29 cellular contexts compared by ENCODE assay signal in genomic region chr1:200970771-200971427, GRCh38. TPM values are rescaled to one million over a fixed set of nuclear protein-coding genes. Genes with fewer than 3 reads are reported as not detected.
A peak's percentile ranks its signal among the peaks of the same experiment; 100 is the strongest.
DNase-seq lines count a peak whose midpoint lies in the region; ATAC-seq, FAIRE-seq and TF ChIP-seq lines count a peak whose summit lies in the region.
"Had no signal": no experiment of that assay in that cellular context is flagged by ENCODE, and none has a peak within 500 bp of the region (broad histone marks: within the 10 kb centered on the region; RNA-seq: fewer than 3 reads in every experiment).

No MANE protein-coding gene starts in this region.

- no peaks in the 10 kb centered on the region for H3K9me3 ChIP-seq in H1 (ENCODE audit: insufficient read depth in 2 of 2, low read depth in 1 of 2, low read length in 1 of 2)
- H3K9me3 ChIP-seq: esophagus squamous epithelium, upper lobe of left lung had no signal

- H3K79me2 ChIP-seq in KMS-11 (ENCODE audit: insufficient read depth, low read depth) = no peaks in the 10 kb centered on the region
- no peaks in the 10 kb centered on the region for H3K79me2 ChIP-seq in H1 (ENCODE audit: control insufficient read depth in 1 of 2, insufficient read depth in 2 of 2, low read length in 2 of 2)

- no peak overlapping the region for H4K5ac ChIP-seq in H1 (ENCODE audit: insufficient read length, low read depth, low read length)

- H2BK120ac ChIP-seq in H1 (replicated peaks; ENCODE audit: low read depth, low read length) = no peak overlapping the region

- WGBS in H1 (ENCODE audit: extremely low coverage in 1 of 2, insufficient coverage in 1 of 2, insufficient read length in 1 of 2, insufficient replicate concordance in 2 of 2, low coverage in 1 of 2, low lambda C conversion rate in 2 of 2, missing lambda C conversion rate in 1 of 2), 2 experiments = 83% methylated on average over 14 of the region's 14 CpGs; no CpG with 5 or more reads in 1 of the 2 experiments

- no peak for ATAC-seq in stimulated activated naive CD8-positive, alpha-beta T cell treated with anti-CD3 and anti-CD28 coated beads, Interleukin-15, amount 100 ng/mL, for 72 hours
- ATAC-seq in GM21576 (IDR thresholded peaks at IDR 0.05; ENCODE audit: unreplicated experiment) = no peak
- ATAC-seq: foreskin keratinocyte had no signal

- no peak for TF ChIP-seq EP300 in H1 (IDR thresholded peaks at IDR 0.05; ENCODE audit: borderline replicate concordance in 1 of 2, low read depth in 2 of 2, low read length in 2 of 2)

- H4K91ac ChIP-seq in H1 (replicated peaks; ENCODE audit: insufficient read length, low read length) = no peak overlapping the region

- POLR2A ChIA-PET in H1 (lab: Charles Lee; ENCODE audit: partially characterized antibody) = interaction anchor here (1.2 to 1.6 kb wide), 2 partner anchors 10 to 80 kb away, joined by 3 to 5 read pairs; no protein-coding TSS in a partner anchor

- H3K4me3 Mint-ChIP-seq in activated naive CD4-positive, alpha-beta T cell treated with anti-CD3 and anti-CD28 coated beads, Interleukin-2, amount 10 ng/mL, durations not matched to agents 7 days and 5 days = no peak overlapping the region
- H3K4me3 Mint-ChIP-seq in stimulated activated naive CD8-positive, alpha-beta T cell treated with anti-CD3 and anti-CD28 coated beads, Interleukin-15, amount 100 ng/mL, for 72 hours = peak overlapping the region; percentile 38 to 51
- H3K4me3 Mint-ChIP-seq: CD8-positive, alpha-beta T cell; H9 had no signal

- no peak overlapping the region for H2BK15ac ChIP-seq in H1 (ENCODE audit: low read length)

- no peaks in the 10 kb centered on the region for H3K4me1 Mint-ChIP-seq in activated naive CD4-positive, alpha-beta T cell treated with anti-CD3 and anti-CD28 coated beads, Interleukin-2, amount 10 ng/mL, durations not matched to agents 7 days and 5 days
- H3K4me1 Mint-ChIP-seq in stimulated activated naive CD8-positive, alpha-beta T cell treated with anti-CD3 and anti-CD28 coated beads, Interleukin-15, amount 100 ng/mL, for 72 hours = peaks cover 52% of the 10 kb centered on the region

- no peak for DNase-seq in activated naive CD4-positive, alpha-beta T cell treated with anti-CD3 and anti-CD28 coated beads, Interleukin-2, amount 10 ng/mL, durations not matched to agents 7 days and 5 days
- DNase-seq in activated naive CD4-positive, alpha-beta T cell treated with anti-CD3 and anti-CD28 coated beads, Interleukin-2, amount 50 U/mL, for 16 hours = no peak
- DNase-seq in H1 (ENCODE audit: low read depth in 1 of 2, low spot score in 2 of 2) (no peak), NCI-H345 (lab: John Stamatoyannopoulos, UW) (no peak), AML-193 (lab: John Stamatoyannopoulos, UW) (no peak)
- DNase-seq in stimulated activated naive CD8-positive, alpha-beta T cell treated with anti-CD3 and anti-CD28 coated beads, Interleukin-15, amount 100 ng/mL, for 72 hours = no peak
- DNase-seq: activated CD4-positive, alpha-beta T cell treated with anti-CD3 and anti-CD28 coated beads for 48 hours; activated gamma-delta T cell treated with Interleukin-2 at 50 U/mL for 16 hours; activated T-cell treated with anti-CD3 and anti-CD28 coated beads, Interleukin-2, amount 50 U/mL, for 1 hour; amniotic stem cell; brain microvascular endothelial cell; CD8-positive, alpha-beta T cell; dorsolateral prefrontal cortex; esophagus squamous epithelium; foreskin keratinocyte; H9; head of caudate nucleus; Karpas-422; left ventricle myocardium superior; NCI-H1436 treated with DMSO at 0.1 percent for 48 hours; NCI-H2081 treated with DMSO at 0.1 percent for 48 hours; Right ventricle myocardium superior; stimulated activated CD4-positive, alpha-beta T cell treated with anti-CD3 and anti-CD28 coated beads, Interleukin-4, amount 100 ng/mL, for 1 hour; substantia nigra; upper lobe of left lung had no signal

- no peaks in the 10 kb centered on the region for H3K23me2 ChIP-seq in H1 (ENCODE audit: low read depth, low read length)

- H3K27ac ChIP-seq in KMS-11 (no peak overlapping the region), H1 (ENCODE audit: low read depth, low read length) (no peak overlapping the region)
- H3K27ac ChIP-seq: brain microvascular endothelial cell, esophagus squamous epithelium, foreskin keratinocyte, upper lobe of left lung had no signal

- no peak overlapping the region for H2AFZ ChIP-seq in KMS-11 (ENCODE audit: low read depth)
- no peak overlapping the region for H2AFZ ChIP-seq in H1 (ENCODE audit: low read length)

- TF ChIP-seq RAD21 in H1 (IDR thresholded peaks at IDR 0.05 in 1 of 2, conservative IDR thresholded peaks at IDR 0.05 in 1 of 2; ENCODE audit: low read depth in 2 of 2, low read length in 2 of 2) = no peak

- no peak overlapping the region for H3K14ac ChIP-seq in H1 (ENCODE audit: insufficient read length)

- H3K56ac ChIP-seq in H1 (replicated peaks; ENCODE audit: insufficient read length, low read depth, low read length) = no peak overlapping the region

- H3K27me3 Mint-ChIP-seq in activated naive CD4-positive, alpha-beta T cell treated with anti-CD3 and anti-CD28 coated beads, Interleukin-2, amount 10 ng/mL, durations not matched to agents 7 days and 5 days = no peaks in the 10 kb centered on the region
- no peaks in the 10 kb centered on the region for H3K27me3 Mint-ChIP-seq in stimulated activated naive CD8-positive, alpha-beta T cell treated with anti-CD3 and anti-CD28 coated beads, Interleukin-15, amount 100 ng/mL, for 72 hours

- H3K27me3 ChIP-seq in KMS-11 (ENCODE audit: insufficient read depth, low read depth) = no peaks in the 10 kb centered on the region
- H3K27me3 ChIP-seq in H1 (replicated peaks in 1 of 4; ENCODE audit: control insufficient read depth in 3 of 4, extremely low read depth in 1 of 4, insufficient read depth in 3 of 4, low read length in 3 of 4) = no peaks in the 10 kb centered on the region
- H3K27me3 ChIP-seq: brain microvascular endothelial cell, dorsolateral prefrontal cortex, esophagus squamous epithelium, upper lobe of left lung had no signal

- no peak overlapping the region for H3K4me3 ChIP-seq in KMS-11 (IDR thresholded peaks at IDR 0.05; ENCODE audit: insufficient read depth, low read depth, low read length)
- no peak overlapping the region for H3K4me3 ChIP-seq in H1 (ENCODE audit: extremely low read depth in 1 of 4, insufficient read depth in 2 of 4, low read depth in 3 of 4, low read length in 4 of 4)
- H3K4me3 ChIP-seq: dorsolateral prefrontal cortex, esophagus squamous epithelium, upper lobe of left lung had no signal

- H3K18ac ChIP-seq in H1 (ENCODE audit: extremely low read depth, low read length) = no peak overlapping the region

- no peaks in the 10 kb centered on the region for H3K9me3 Mint-ChIP-seq in activated naive CD4-positive, alpha-beta T cell treated with anti-CD3 and anti-CD28 coated beads, Interleukin-2, amount 10 ng/mL, durations not matched to agents 7 days and 5 days
- no peaks in the 10 kb centered on the region for H3K9me3 Mint-ChIP-seq in stimulated activated naive CD8-positive, alpha-beta T cell treated with anti-CD3 and anti-CD28 coated beads, Interleukin-15, amount 100 ng/mL, for 72 hours
- H3K9me3 Mint-ChIP-seq: CD8-positive, alpha-beta T cell; H9 had no signal

- H4K20me1 ChIP-seq in KMS-11 (ENCODE audit: insufficient read depth) = no peaks in the 10 kb centered on the region
- no peaks in the 10 kb centered on the region for H4K20me1 ChIP-seq in H1 (replicated peaks in 1 of 2; ENCODE audit: control insufficient read depth in 1 of 2, insufficient read depth in 2 of 2, low read length in 2 of 2)

- no peak for TF ChIP-seq POLR2A in H1 (IDR thresholded peaks at IDR 0.05; ENCODE audit: control extremely low read depth in 1 of 2, low read depth in 2 of 2, low read length in 2 of 2)

- peaks cover 20% of the 10 kb centered on the region for H3K4me1 ChIP-seq in KMS-11 (ENCODE audit: low read depth, poor library complexity, severe bottlenecking)
- peaks cover 0 to 3% (median 0%) of the 10 kb centered on the region in 4 experiments; a peak in 1 of 7 replicates for H3K4me1 ChIP-seq in H1 (replicated peaks in 1 of 4; ENCODE audit: control insufficient read depth in 3 of 4, insufficient read depth in 4 of 4, low read length in 3 of 4)
- H3K4me1 ChIP-seq: foreskin keratinocyte had no signal

- H3K23ac ChIP-seq in H1 (ENCODE audit: insufficient read length) = no peak overlapping the region

- H2BK20ac ChIP-seq in H1 (ENCODE audit: low read length) = no peak overlapping the region

- H2BK12ac ChIP-seq in H1 (ENCODE audit: low read depth, low read length) = no peak overlapping the region

- peak overlapping the region; percentile 30; the same call in 1 of the 2 replicates for H3K4me2 ChIP-seq in KMS-11
- H3K4me2 ChIP-seq in H1 (ENCODE audit: insufficient read depth in 1 of 2, low read depth in 2 of 2, low read length in 2 of 2) = no peak overlapping the region

- H3K4ac ChIP-seq in H1 (replicated peaks; ENCODE audit: insufficient read length, low read depth, low read length) = no peak overlapping the region

- FAIRE-seq in H1 (lab: Jason Lieb, UNC) = no peak
- FAIRE-seq: A204.1, keratinocyte had no signal

- peaks cover 40% of the 10 kb centered on the region for H3K36me3 Mint-ChIP-seq in activated naive CD4-positive, alpha-beta T cell treated with anti-CD3 and anti-CD28 coated beads, Interleukin-2, amount 10 ng/mL, durations not matched to agents 7 days and 5 days

- H4K8ac ChIP-seq in H1 (ENCODE audit: extremely low read depth, insufficient read depth, low read length) = 0 out of 2 replicates have a peak overlapping the region, but pooled peaks have one; percentile 20

- CTCF ChIA-PET in activated naive CD4-positive, alpha-beta T cell treated with anti-CD3 and anti-CD28 coated beads, Interleukin-2, amount 10 ng/mL, durations not matched to agents 7 days and 5 days (lab: Charles Lee) = interaction anchor here (0.6 to 4.3 kb wide), 22 partner anchors 8 to 435 kb away, joined by 3 to 101 read pairs (median 9); no protein-coding TSS in a partner anchor
- CTCF ChIA-PET in H1 (lab: Charles Lee; ENCODE audit: partially characterized antibody) = interaction anchor here (0.9 to 28.5 kb wide), 38 partner anchors 8 to 215 kb away, joined by 3 to 640 read pairs (median 8); partner anchors contain the start of gene ASCL5

- TF ChIP-seq CTCF in KMS-11 (conservative IDR thresholded peaks at IDR 0.05; ENCODE audit: low read depth, low read length) = no peak
- no peak for TF ChIP-seq CTCF in H1 (IDR thresholded peaks at IDR 0.05; ENCODE audit: control extremely low read depth in 1 of 3, insufficient read depth in 1 of 3, low read depth in 1 of 3, low read length in 3 of 3)

- H3K36me3 ChIP-seq in KMS-11 (ENCODE audit: insufficient read depth) (no peaks in the 10 kb centered on the region), H1 (ENCODE audit: control insufficient read depth in 2 of 4, insufficient read depth in 4 of 4, low read length in 3 of 4) (peaks cover 0 to 3% (median 1%) of the 10 kb centered on the region in 4 experiments; a peak in 3 of 8 replicates)
- H3K36me3 ChIP-seq: brain microvascular endothelial cell, esophagus squamous epithelium had no signal

- no peak overlapping the region for H3K9ac ChIP-seq in KMS-11
- no peak overlapping the region for H3K9ac ChIP-seq in H1 (replicated peaks in 1 of 4; ENCODE audit: extremely low read depth in 1 of 4, low read depth in 3 of 4, low read length in 3 of 4)

- no peak overlapping the region for H2BK5ac ChIP-seq in H1 (ENCODE audit: low read depth, low read length)

- no peak overlapping the region for H2AK5ac ChIP-seq in H1 (ENCODE audit: low read depth, low read length)

- peak overlapping the region; percentile 17 for H3K27ac Mint-ChIP-seq in activated naive CD4-positive, alpha-beta T cell treated with anti-CD3 and anti-CD28 coated beads, Interleukin-2, amount 10 ng/mL, durations not matched to agents 7 days and 5 days
- peak overlapping the region; percentile 40 to 80 for H3K27ac Mint-ChIP-seq in stimulated activated naive CD8-positive, alpha-beta T cell treated with anti-CD3 and anti-CD28 coated beads, Interleukin-15, amount 100 ng/mL, for 72 hours
- H3K27ac Mint-ChIP-seq: CD8-positive, alpha-beta T cell had no signal

- no peaks in the 10 kb centered on the region for H3K79me1 ChIP-seq in H1 (ENCODE audit: low read depth, low read length)

RNA-seq across cellular contexts. Expression of gene KIF21B, which starts 52.6 kb away (rescaled TPM):
- 26.5 and 27.2 TPM in 2 replicates for total RNA-seq in H1 (2021; fragmentation: NEBNext Ultra II Directional; extraction: Animal tissue kit (Norgen Biotek cat#: 25700))
- 10.8 and 20.1 TPM in 2 replicates for polyA plus RNA-seq in H1 (2011; rRNA removed)
- 12.4 TPM for polyA plus RNA-seq in H1 (2011; cell fraction: cytosol; rRNA removed)
- polyA plus RNA-seq in H1 (2011; cell fraction: nucleus; rRNA removed) = 38.7 TPM
- polyA plus RNA-seq in H1 (2012, experiment 1 of 2) = 10.4 to 15.3 TPM (median 13.4 TPM) in 4 replicates
- polyA plus RNA-seq in H1 (2012, experiment 2 of 2) = 10.2 TPM
- polyA plus RNA-seq in H1 (2013, experiment 1 of 2) = 9.0 TPM
- 8.8 TPM for polyA plus RNA-seq in H1 (2013, experiment 2 of 2)
- 15.0 and 21.9 TPM in 2 replicates for polyA minus RNA-seq in H1 (2011; rRNA and poly(A)+ RNA removed)
- polyA minus RNA-seq in H1 (2011; cell fraction: cytosol; rRNA and poly(A)+ RNA removed) = 17.5 TPM
- 22.0 TPM for polyA minus RNA-seq in H1 (2011; cell fraction: nucleus; rRNA and poly(A)+ RNA removed)
